8 cellular contexts compared by ENCODE assay signal in genomic region chr11:95231126-95231880, GRCh38. TPM values are rescaled to one million over a fixed set of nuclear protein-coding genes. Genes with fewer than 3 reads are reported as not detected.
A peak's percentile ranks its signal among the peaks of the same experiment; 100 is the strongest.
DNase-seq lines count a peak whose midpoint lies in the region; ATAC-seq lines count a peak whose summit lies in the region.

A gene with protein sequence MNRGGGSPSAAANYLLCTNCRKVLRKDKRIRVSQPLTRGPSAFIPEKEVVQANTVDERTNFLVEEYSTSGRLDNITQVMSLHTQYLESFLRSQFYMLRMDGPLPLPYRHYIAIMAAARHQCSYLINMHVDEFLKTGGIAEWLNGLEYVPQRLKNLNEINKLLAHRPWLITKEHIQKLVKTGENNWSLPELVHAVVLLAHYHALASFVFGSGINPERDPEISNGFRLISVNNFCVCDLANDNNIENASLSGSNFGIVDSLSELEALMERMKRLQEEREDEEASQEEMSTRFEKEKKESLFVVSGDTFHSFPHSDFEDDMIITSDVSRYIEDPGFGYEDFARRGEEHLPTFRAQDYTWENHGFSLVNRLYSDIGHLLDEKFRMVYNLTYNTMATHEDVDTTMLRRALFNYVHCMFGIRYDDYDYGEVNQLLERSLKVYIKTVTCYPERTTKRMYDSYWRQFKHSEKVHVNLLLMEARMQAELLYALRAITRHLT (minus strand): TSS chr11:95231202. CDS start chr11:95230860, 342 bp downstream.

- H3K27me3 Mint-ChIP-seq in effector memory CD8-positive, alpha-beta T cell = no peaks in the 10 kb centered on the region

- DNase-seq in COLO668 (lab: John Stamatoyannopoulos, UW; ENCODE audit: unreplicated experiment) (peak; percentile 95), HT-29 (ENCODE audit: low spot score) (peak; percentile 93), NOMO-1 treated with dmso at 0.1 percent for 144 hours (lab: John Stamatoyannopoulos, UW; ENCODE audit: unreplicated experiment) (peak; percentile 99), medulla oblongata (ENCODE audit: extremely low spot score) (peak; percentile 100)
- peak; percentile 97 for DNase-seq in activated CD8-positive, alpha-beta memory T cell treated with anti-CD3 and anti-CD28 coated beads for 4 hours (ENCODE audit: low read depth in 2 of 2)
- DNase-seq in effector memory CD8-positive, alpha-beta T cell = peak; percentile 96 to 99 (median 98)
- peak; percentile 94 to 97 (median 96) for DNase-seq in stimulated activated CD4-positive, alpha-beta T cell treated with anti-CD3 and anti-CD28 coated beads, TNF-alpha, amount 100 ng/mL, for 48 hours (ENCODE audit: low read depth in 3 of 3)

- ATAC-seq in GM21360 (IDR thresholded peaks at IDR 0.05; ENCODE audit: unreplicated experiment) = peak; percentile 95
- ATAC-seq in effector memory CD8-positive, alpha-beta T cell (replicated peaks) = peak; percentile 86

- peak within 1 kb of the TSS in 1 of 2 donors; percentile 82 for H3K27ac Mint-ChIP-seq in effector memory CD8-positive, alpha-beta T cell

- H3K4me1 Mint-ChIP-seq in effector memory CD8-positive, alpha-beta T cell (ENCODE audit: low read depth in 2 of 2) = peaks cover 17 to 30% of the 10 kb centered on the region in 2 donors

- no peaks in the 10 kb centered on the region for H3K9me3 Mint-ChIP-seq in effector memory CD8-positive, alpha-beta T cell

- H3K36me3 Mint-ChIP-seq in effector memory CD8-positive, alpha-beta T cell (ENCODE audit: insufficient read depth) = peaks cover 11% of the 10 kb centered on the region

- no peak within 1 kb of the TSS for H3K4me3 Mint-ChIP-seq in effector memory CD8-positive, alpha-beta T cell

RNA-seq across cellular contexts. Expression of the gene that starts here (rescaled TPM):
- total RNA-seq in HT-29 (2014; rRNA removed; shearing (Covaris generic)) = 0.31 and 0.81 TPM in 2 replicates

Comparison
In these comparisons a context has a peak if more than half of its experiments do, and no peak if none do; other contexts are left out.
1. Peak in every context shown above with its lines: DNase-seq and ATAC-seq.
2. Peak in DNase-seq in HT-29; RNA of the gene not detected or under 1 TPM.